Comparison of ENCODE assay signal across 19 cellular contexts in the genomic region with DNA sequence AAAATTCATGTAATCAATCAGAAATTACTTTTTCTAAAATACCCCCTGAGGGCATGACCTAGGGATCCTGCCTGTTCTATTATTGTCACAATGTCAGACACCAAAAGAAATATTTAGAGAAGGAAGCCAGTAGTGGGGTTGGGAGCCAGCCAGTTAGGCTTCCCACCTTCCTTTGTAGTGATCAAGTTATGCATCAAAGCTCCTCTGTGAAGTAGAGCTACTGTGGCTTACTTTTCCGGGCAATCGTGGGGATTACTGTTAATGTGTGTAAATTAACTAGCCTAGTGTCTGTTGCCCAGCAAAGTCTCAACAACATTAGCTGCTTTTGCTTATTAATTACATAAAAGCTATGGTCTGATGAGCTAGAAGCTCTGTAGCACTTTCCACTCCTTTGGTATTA.
DNase-seq lines count a peak whose midpoint lies in the region; ATAC-seq and TF ChIP-seq lines count a peak whose summit lies in the region.
"Had no signal": no experiment of that assay in that cellular context is flagged by ENCODE, and none has a peak within 500 bp of the region (broad histone marks: within the 10 kb centered on the region; RNA-seq: fewer than 3 reads in every experiment).

No MANE protein-coding gene starts in this region.

- no peak overlapping the region for H3K4me2 ChIP-seq in mammary epithelial cell (ENCODE audit: insufficient read depth, low read depth, low read length)

- H3K4me1 Mint-ChIP-seq in MCF 10A (ENCODE audit: insufficient read depth, unreplicated experiment) = no peaks in the 10 kb centered on the region
- peaks cover 34% of the 10 kb centered on the region for H3K4me1 Mint-ChIP-seq in nephron

- H3K4me1 ChIP-seq in mammary epithelial cell (ENCODE audit: insufficient read depth, low read length) (peaks cover 10% of the 10 kb centered on the region), thyroid gland (peaks cover 5 to 14% of the 10 kb centered on the region in 2 donors)
- H3K4me1 ChIP-seq: HAP-1 had no signal

- H3K9me3 ChIP-seq in mammary epithelial cell (replicated peaks; ENCODE audit: insufficient read depth, low read length) (no peaks in the 10 kb centered on the region), thyroid gland (no peaks in the 10 kb centered on the region)
- H3K9me3 ChIP-seq: HAP-1 had no signal

- CTCF ChIA-PET in MCF 10A (lab: Yijun Ruan, JAX) (no interaction called here), mammary epithelial cell (lab: Charles Lee; ENCODE audit: low non-redundant PET) (no interaction called here)

- TF ChIP-seq CTCF in MCF 10A (IDR thresholded peaks at IDR 0.05; ENCODE audit: unreplicated experiment) (no peak), mammary epithelial cell (conservative IDR thresholded peaks at IDR 0.05 in 1 of 2, IDR thresholded peaks at IDR 0.05 in 1 of 2; ENCODE audit: extremely low read depth in 1 of 2, insufficient read depth in 1 of 2, low read depth in 1 of 2, low read length in 2 of 2) (no peak), astrocyte of the spinal cord (IDR thresholded peaks at IDR 0.05; ENCODE audit: low read depth, low read length) (no peak), nephron (IDR thresholded peaks at IDR 0.05; ENCODE audit: unreplicated experiment in 3 of 3) (no peak), thyroid gland (IDR thresholded peaks at IDR 0.05) (no peak)

- H3K27ac ChIP-seq in mammary epithelial cell (ENCODE audit: insufficient read depth, low read depth, low read length) = no peak overlapping the region
- H3K27ac ChIP-seq in thyroid gland = no peak overlapping the region
- H3K27ac ChIP-seq: 22Rv1, C4-2B had no signal

- dilution Hi-C loops in mammary epithelial cell (cut with HindIII; ENCODE audit: low sequenced_read_pairs) = no loop called here

- POLR2A ChIA-PET in MCF 10A (lab: Yijun Ruan, JAX) = no interaction called here

- H3K36me3 Mint-ChIP-seq in MCF 10A (ENCODE audit: insufficient read depth, unreplicated experiment) = peaks cover 50% of the 10 kb centered on the region
- peaks cover 61% of the 10 kb centered on the region for H3K36me3 Mint-ChIP-seq in nephron (ENCODE audit: low read depth)

- TF ChIP-seq POLR2A in thyroid gland (IDR thresholded peaks at IDR 0.05) = no peak

- no peaks in the 10 kb centered on the region for H3K27me3 Mint-ChIP-seq in MCF 10A (ENCODE audit: insufficient read depth, unreplicated experiment)
- no peaks in the 10 kb centered on the region for H3K27me3 Mint-ChIP-seq in nephron (ENCODE audit: low read depth)

- in situ Hi-C loops in mammary epithelial cell (cut with MboI; ENCODE audit: low sequenced_read_pairs in 2 of 2) (no loop called here), astrocyte of the spinal cord (cut with HindIII; ENCODE audit: low sequenced_read_pairs) (no loop called here)

- H3K79me2 ChIP-seq in mammary epithelial cell (ENCODE audit: insufficient read depth, low read length) = peaks cover 33% of the 10 kb centered on the region

- H3K4me3 ChIP-seq in mammary epithelial cell (replicated peaks in 1 of 3; ENCODE audit: insufficient read depth in 1 of 3, low read depth in 2 of 3, low read length in 3 of 3) (no peak overlapping the region), astrocyte of the spinal cord (ENCODE audit: low read depth, low read length) (no peak overlapping the region), thyroid gland (replicated peaks in 1 of 3) (no peak overlapping the region)
- H3K4me3 ChIP-seq: HAP-1 had no signal

- no peaks in the 10 kb centered on the region for H3K27me3 ChIP-seq in mammary epithelial cell (ENCODE audit: insufficient read depth, low read length)
- H3K27me3 ChIP-seq in thyroid gland = no peaks in the 10 kb centered on the region

- H3K27ac Mint-ChIP-seq in MCF 10A (ENCODE audit: low read depth, unreplicated experiment) (peak overlapping the region; percentile 42), nephron (peak overlapping the region; percentile 12 to 79 (median 71))

- H3K9me3 Mint-ChIP-seq in MCF 10A (ENCODE audit: unreplicated experiment) = no peaks in the 10 kb centered on the region
- no peaks in the 10 kb centered on the region for H3K9me3 Mint-ChIP-seq in nephron

- H3K9ac ChIP-seq in mammary epithelial cell (ENCODE audit: insufficient read depth, low read length) = no peak overlapping the region

- H3K4me3 Mint-ChIP-seq in MCF 10A (ENCODE audit: unreplicated experiment) (no peak overlapping the region), nephron (no peak overlapping the region)

- no peaks in the 10 kb centered on the region for H4K20me1 ChIP-seq in mammary epithelial cell (ENCODE audit: insufficient read depth, low read length)

- 45% methylated on average over 2 of the region's 2 CpGs for WGBS in mammary epithelial cell (ENCODE audit: low coverage, missing lambda C conversion rate)
- 21 to 35% methylated on average over 2 of the region's 2 CpGs for WGBS in thyroid gland, 2 donors

- DNase-seq in MCF 10A (ENCODE audit: unreplicated experiment) (no peak), mammary epithelial cell (no peak), astrocyte of the spinal cord (ENCODE audit: low read depth, low spot score) (peak; percentile 8), thyroid gland (peak; percentile 39 to 43), cerebellum (ENCODE audit: low spot score) (no peak), NCI-H510A (lab: John Stamatoyannopoulos, UW) (no peak)
- DNase-seq: AML-193, NCI-H1694 treated with DMSO at 0.1 percent for 48 hours, NCI-H2107, NCI-H2227 treated with DMSO at 0.1 percent for 48 hours, NCI-H524, NCI-H82, PC-3, RPMI8226 had no signal

- H3K36me3 ChIP-seq in mammary epithelial cell (ENCODE audit: insufficient read depth, low read length) (peaks cover 17% of the 10 kb centered on the region), thyroid gland (peaks cover 5 to 7% of the 10 kb centered on the region in 2 donors)

- intact Hi-C loops in MCF 10A (cut with micrococcal nuclease) (no loop called here), mammary epithelial cell (cut with micrococcal nuclease) (no loop called here), thyroid gland (cut with DNase I) (no loop called here)

- no TSS peak for BruUV-seq in MCF 10A (replicated peaks; lab: Mats Ljungman, UMichigan)
- no TSS peak for BruUV-seq in mammary epithelial cell (replicated peaks; lab: Mats Ljungman, UMichigan)

- no peak overlapping the region for H2AFZ ChIP-seq in mammary epithelial cell (ENCODE audit: low read depth, low read length)

- ATAC-seq in GM21529 (IDR thresholded peaks at IDR 0.05; ENCODE audit: unreplicated experiment) = no peak
- ATAC-seq: PC-3 had no signal

Comparison
In these comparisons a context has a peak if more than half of its experiments do, and no peak if none do; other contexts are left out.
1. DNase-seq: peak in astrocyte of the spinal cord (single experiment) and thyroid gland (2 of 2); none in MCF 10A (single experiment), mammary epithelial cell (single experiment), cerebellum (single experiment) and NCI-H510A (single experiment).